ENCODE assay signal across 11 cellular contexts in the genomic region with DNA sequence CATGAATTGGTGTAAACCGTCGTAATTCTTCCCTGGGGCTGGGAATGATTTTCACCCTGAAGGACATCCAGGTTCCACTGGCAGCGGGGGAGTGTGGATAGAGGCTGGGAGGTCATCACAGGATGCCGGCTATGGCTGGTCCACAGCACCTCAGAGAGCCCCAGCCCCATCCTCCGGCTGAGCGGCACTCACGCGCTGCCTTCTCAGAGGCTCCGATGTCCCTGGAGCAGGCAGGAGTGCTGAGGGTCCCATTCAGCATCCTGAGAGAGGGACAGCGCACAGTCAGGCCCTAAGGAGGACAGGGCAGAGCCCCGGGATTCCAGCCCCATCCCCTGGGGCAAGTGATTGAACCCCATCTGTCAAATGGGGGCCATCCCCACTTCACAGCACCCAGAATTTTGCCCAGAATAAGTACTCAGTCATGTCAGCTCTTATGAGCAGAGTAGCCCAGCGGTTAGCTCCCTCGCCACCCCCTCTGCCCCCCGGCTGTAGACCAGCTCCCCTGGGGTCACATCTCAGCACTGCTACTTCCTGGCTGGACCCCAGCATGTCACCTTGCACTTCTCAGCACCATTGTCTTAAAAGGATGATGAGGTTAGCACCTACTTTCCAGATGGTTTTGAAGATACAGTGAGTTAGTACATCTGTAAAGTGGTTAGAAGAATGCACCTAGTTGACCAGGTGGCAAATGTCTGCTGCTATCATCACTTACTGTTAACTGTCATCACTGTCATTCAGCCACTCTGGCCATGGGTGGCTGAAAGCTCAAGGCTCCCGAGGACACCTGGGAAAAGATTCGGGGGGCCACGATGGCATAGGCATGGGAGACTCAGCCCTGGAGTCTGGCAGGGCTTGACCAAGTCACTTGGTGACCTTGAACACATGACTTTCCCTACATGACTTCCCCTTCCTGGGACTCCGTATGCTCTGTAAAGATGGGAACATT. TPM values are rescaled to one million over a fixed set of nuclear protein-coding genes. Genes with fewer than 3 reads are reported as not detected.
DNase-seq lines count a peak whose midpoint lies in the region; ATAC-seq and TF ChIP-seq lines count a peak whose summit lies in the region.
"Had no signal": no experiment of that assay in that cellular context is flagged by ENCODE, and none has a peak within 500 bp of the region (broad histone marks: within the 10 kb centered on the region; RNA-seq: fewer than 3 reads in every experiment).

No MANE protein-coding gene starts in this region.

- TF ChIP-seq RAD21 in liver (IDR thresholded peaks at IDR 0.05), result no peak

- DNase-seq in Right ventricle myocardium inferior (ENCODE audit: missing footprints), result peak; percentile 58
- no peak for DNase-seq in cardiac septum (ENCODE audit: low spot score)
- DNase-seq in activated T-helper 2 cell treated with anti-CD3 and anti-CD28 coated beads, Interferon-gamma antibody, Interleukin-2, Interleukin-4, amounts not matched to agents 10 μg/mL and 5 μg/mL and 100 μg/mL, durations not matched to agents 14 hours and 24 hours and 36 hours (ENCODE audit: low spot score), result no peak
- DNase-seq in transverse colon, result no peak
- DNase-seq in AG08396 (ENCODE audit: low spot score), result no peak
- DNase-seq in substantia nigra (lab: John Stamatoyannopoulos, UW), result no peak
- no peak for DNase-seq in activated CD4-positive, alpha-beta T cell treated with anti-CD3 and anti-CD28 coated beads, Interleukin-2, amount 50 U/mL, for 1 hour
- DNase-seq: AML-193 had no signal

- H3K27me3 ChIP-seq in liver (ENCODE audit: control insufficient read depth in 4 of 4, insufficient read depth in 4 of 4, low read length in 3 of 4) (no peaks in the 10 kb centered on the region), transverse colon (no peaks in the 10 kb centered on the region)

- no peaks in the 10 kb centered on the region for H3K9me3 ChIP-seq in liver (ENCODE audit: control insufficient read depth in 4 of 4, low read length in 3 of 4)
- no peaks in the 10 kb centered on the region for H3K9me3 ChIP-seq in transverse colon

- H3K27ac Mint-ChIP-seq in activated T-helper 2 cell treated with anti-CD3 and anti-CD28 coated beads, Interferon-gamma antibody, Interleukin-2, Interleukin-4, amounts not matched to agents 10 μg/mL and 5 μg/mL and 100 μg/mL, durations not matched to agents 14 hours and 24 hours and 36 hours, result peak overlapping the region; percentile 55

- H3K36me3 ChIP-seq in liver (ENCODE audit: control insufficient read depth in 4 of 4, insufficient read depth in 3 of 4, low read depth in 1 of 4, low read length in 3 of 4) (peaks cover 0 to 10% (median 6%) of the 10 kb centered on the region in 4 donors), transverse colon (no peaks in the 10 kb centered on the region)

- in situ Hi-C loops in transverse colon (cut with MboI; ENCODE audit: low pct_ligation_motif_present in 1 of 4, low pct_unique_long_range_greater_than_20kb in 1 of 4, low sequenced_read_pairs in 3 of 4), result loop anchor here in 1 of 4 donors (10.0 kb wide), 1 partner anchor 47 kb away; the partner anchor contains the start of gene ZNF792

- no peak for TF ChIP-seq CTCF in liver (IDR thresholded peaks at IDR 0.05; ENCODE audit: low read depth, low read length, missing input control)
- TF ChIP-seq CTCF in transverse colon (IDR thresholded peaks at IDR 0.05), result no peak

- peaks cover 24% of the 10 kb centered on the region for H3K4me1 Mint-ChIP-seq in activated T-helper 2 cell treated with anti-CD3 and anti-CD28 coated beads, Interferon-gamma antibody, Interleukin-2, Interleukin-4, amounts not matched to agents 10 μg/mL and 5 μg/mL and 100 μg/mL, durations not matched to agents 14 hours and 24 hours and 36 hours (ENCODE audit: low read depth)

- H3K36me3 Mint-ChIP-seq in activated T-helper 2 cell treated with anti-CD3 and anti-CD28 coated beads, Interferon-gamma antibody, Interleukin-2, Interleukin-4, amounts not matched to agents 10 μg/mL and 5 μg/mL and 100 μg/mL, durations not matched to agents 14 hours and 24 hours and 36 hours (ENCODE audit: low read depth), result peaks cover 67% of the 10 kb centered on the region

- no peak for ATAC-seq in Right ventricle myocardium inferior

- H3K9me3 Mint-ChIP-seq in activated T-helper 2 cell treated with anti-CD3 and anti-CD28 coated beads, Interferon-gamma antibody, Interleukin-2, Interleukin-4, amounts not matched to agents 10 μg/mL and 5 μg/mL and 100 μg/mL, durations not matched to agents 14 hours and 24 hours and 36 hours, result no peaks in the 10 kb centered on the region

- no peak overlapping the region for H3K9ac ChIP-seq in liver (ENCODE audit: low read depth in 1 of 2, low read length in 2 of 2)

- H3K27ac ChIP-seq in liver (ENCODE audit: low read depth in 1 of 2, low read length in 2 of 2) (peak overlapping the region; percentile 32 to 35), transverse colon (peak overlapping the region; percentile 0 to 60 (median 18)), substantia nigra (ENCODE audit: low read depth, low read length, poor library complexity, severe bottlenecking) (no peak overlapping the region)

- H3K4me1 ChIP-seq in liver (ENCODE audit: control insufficient read depth in 4 of 4, insufficient read depth in 4 of 4, low read length in 3 of 4) (peaks cover 0 to 14% (median 7%) of the 10 kb centered on the region in 4 donors), transverse colon (peaks cover 4 to 26% (median 11%) of the 10 kb centered on the region in 4 donors)

- no peak for TF ChIP-seq POLR2A in transverse colon (IDR thresholded peaks at IDR 0.05)

- 89% methylated on average over 18 of the region's 18 CpGs for WGBS in liver
- 91% methylated on average over 17 of the region's 18 CpGs; no CpG with 5 or more reads in 1 of the 2 donors for WGBS in transverse colon (ENCODE audit: low coverage in 1 of 2), 2 donors

- no peak for TF ChIP-seq EP300 in transverse colon (IDR thresholded peaks at IDR 0.05; ENCODE audit: low read depth)

- no peak overlapping the region for H3K4me3 Mint-ChIP-seq in activated T-helper 2 cell treated with anti-CD3 and anti-CD28 coated beads, Interferon-gamma antibody, Interleukin-2, Interleukin-4, amounts not matched to agents 10 μg/mL and 5 μg/mL and 100 μg/mL, durations not matched to agents 14 hours and 24 hours and 36 hours (ENCODE audit: low read depth)

- H3K27me3 Mint-ChIP-seq in activated T-helper 2 cell treated with anti-CD3 and anti-CD28 coated beads, Interferon-gamma antibody, Interleukin-2, Interleukin-4, amounts not matched to agents 10 μg/mL and 5 μg/mL and 100 μg/mL, durations not matched to agents 14 hours and 24 hours and 36 hours (ENCODE audit: low read depth), result no peaks in the 10 kb centered on the region

- H3K4me3 ChIP-seq in liver (ENCODE audit: low read depth in 1 of 3, low read length in 3 of 3), result no peak overlapping the region
- no peak overlapping the region for H3K4me3 ChIP-seq in transverse colon

- intact Hi-C loops in Right ventricle myocardium inferior (cut with DNase I) (no loop called here), cardiac septum (cut with DNase I) (no loop called here), transverse colon (cut with DNase I; ENCODE audit: low total_unique reads) (loop anchor here (2.0 kb wide), 1 partner anchor 39 kb away; no protein-coding TSS in a partner anchor)
- intact Hi-C loops in activated T-helper 2 cell treated with anti-CD3 and anti-CD28 coated beads, Interferon-gamma antibody, Interleukin-2, Interleukin-4, amounts not matched to agents 10 μg/mL and 5 μg/mL and 100 μg/mL, durations not matched to agents 14 hours and 24 hours and 36 hours (cut with micrococcal nuclease), result no loop called here

TF ChIP-seq in liver, 16 proteins besides CTCF, POLR2A, EP300 and RAD21 (continues in another document):
- TF ChIP-seq HNF4A (conservative IDR thresholded peaks at IDR 0.05) (no peak), NR2F2 (IDR thresholded peaks at IDR 0.05) (no peak), TAF1 (conservative IDR thresholded peaks at IDR 0.05) (no peak), YY1 (IDR thresholded peaks at IDR 0.05) (no peak), ATF3 (IDR thresholded peaks at IDR 0.05) (no peak), SP1 (IDR thresholded peaks at IDR 0.05) (no peak), FOXA1 (IDR thresholded peaks at IDR 0.05) (no peak), HNF4G (IDR thresholded peaks at IDR 0.05) (no peak)
- TF ChIP-seq, protein P1, sequence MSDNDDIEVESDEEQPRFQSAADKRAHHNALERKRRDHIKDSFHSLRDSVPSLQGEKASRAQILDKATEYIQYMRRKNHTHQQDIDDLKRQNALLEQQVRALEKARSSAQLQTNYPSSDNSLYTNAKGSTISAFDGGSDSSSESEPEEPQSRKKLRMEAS (IDR thresholded peaks at IDR 0.05), result no peak

RNA-seq across cellular contexts. Expression of gene GRAMD1A, which starts 11.9 kb away (rescaled TPM):
- total RNA-seq in Right ventricle myocardium inferior, result 25.8 TPM
- 38.3 TPM for total RNA-seq in cardiac septum
- 260 TPM in 2 replicates for total RNA-seq in activated T-helper 2 cell treated with anti-CD3 and anti-CD28 coated beads, Interferon-gamma antibody, Interleukin-2, Interleukin-4, amounts not matched to agents 10 μg/mL and 5 μg/mL and 100 μg/mL, durations not matched to agents 14 hours and 24 hours and 36 hours
- total RNA-seq in liver, result 10 to 100 TPM; 12.5 to 14.1 TPM
- 1 to 10 TPM; 8.6 to 9.9 TPM for polyA plus RNA-seq in liver
- 10 to 100 TPM; 14.2 to 32.1 (median 21.6) TPM for total RNA-seq in transverse colon

RNA-seq across cellular contexts. Expression of gene SCN1B, which starts 18.3 kb away (rescaled TPM):
- total RNA-seq in Right ventricle myocardium inferior (44.3 TPM), cardiac septum (58.7 TPM), liver (1 to 10 TPM; 2.0 to 4.9 TPM), transverse colon (10 to 100 TPM in 1 of 4 donors, 1 to 10 TPM in 2, under 1 TPM in 1; 0.60 to 14.2 (median 3.2) TPM)
- total RNA-seq in activated T-helper 2 cell treated with anti-CD3 and anti-CD28 coated beads, Interferon-gamma antibody, Interleukin-2, Interleukin-4, amounts not matched to agents 10 μg/mL and 5 μg/mL and 100 μg/mL, durations not matched to agents 14 hours and 24 hours and 36 hours, result 2.7 and 3.6 TPM in 2 replicates
- polyA plus RNA-seq in liver, result 1 to 10 TPM; 1.6 to 5.8 TPM

RNA-seq across cellular contexts. Expression of gene HPN, which starts 29.5 kb away (rescaled TPM):
- total RNA-seq in Right ventricle myocardium inferior, result 5.5 TPM
- total RNA-seq in cardiac septum, result 4.9 TPM
- total RNA-seq in activated T-helper 2 cell treated with anti-CD3 and anti-CD28 coated beads, Interferon-gamma antibody, Interleukin-2, Interleukin-4, amounts not matched to agents 10 μg/mL and 5 μg/mL and 100 μg/mL, durations not matched to agents 14 hours and 24 hours and 36 hours, result 0.07 and 0.11 TPM in 2 replicates
- total RNA-seq in liver, result 100 to 1,000 TPM; 130 to 239 TPM
- 100 to 1,000 TPM; 430 to 535 TPM for polyA plus RNA-seq in liver
- under 1 TPM in 2 of 4 donors, not detected in 2; 0.32 to 0.68 TPM for total RNA-seq in transverse colon
- total RNA-seq: endothelial cell of umbilical vein, G401 had no signal

RNA-seq across cellular contexts. Expression of gene ZNF792, which starts 48.0 kb away (rescaled TPM):
- total RNA-seq in Right ventricle myocardium inferior (3.0 TPM), cardiac septum (4.0 TPM), liver (1 to 10 TPM; 4.8 to 4.9 TPM), transverse colon (1 to 10 TPM; 3.4 to 8.4 (median 6.5) TPM)
- total RNA-seq in activated T-helper 2 cell treated with anti-CD3 and anti-CD28 coated beads, Interferon-gamma antibody, Interleukin-2, Interleukin-4, amounts not matched to agents 10 μg/mL and 5 μg/mL and 100 μg/mL, durations not matched to agents 14 hours and 24 hours and 36 hours, result 9.9 and 10.0 TPM in 2 replicates
- polyA plus RNA-seq in liver, result 1 to 10 TPM in 1 of 2 donors, under 1 TPM in 1; 0.65 to 1.4 TPM

Comparison
In these comparisons a context has a peak if more than half of its experiments do, and no peak if none do; other contexts are left out.
1. RNA of gene HPN, which starts 29.5 kb away (total RNA-seq): 130 to 239 TPM in liver; 5.5 TPM in Right ventricle myocardium inferior (single experiment), 4.9 TPM in cardiac septum (single experiment), 0.32 to 0.68 TPM in transverse colon and 0.07 to 0.11 TPM in activated T-helper 2 cell treated with anti-CD3 and anti-CD28 coated beads, Interferon-gamma antibody, Interleukin-2, Interleukin-4, amounts not matched to agents 10 μg/mL and 5 μg/mL and 100 μg/mL, durations not matched to agents 14 hours and 24 hours and 36 hours; every median in the first group is over 10 times any median in the second.